Comparison of ENCODE assay signal across 8 cellular contexts in genomic region chr9:75890541-75891276, GRCh38. TPM values are rescaled to one million over a fixed set of nuclear protein-coding genes. Genes with fewer than 3 reads are reported as not detected.
A peak's percentile ranks its signal among the peaks of the same experiment; 100 is the strongest.
DNase-seq lines count a peak whose midpoint lies in the region; ATAC-seq and TF ChIP-seq lines count a peak whose summit lies in the region.

Gene PCSK5 (plus strand): TSS chr9:75890673. CDS start chr9:75891182, 509 bp downstream.

- H3K27ac ChIP-seq in CD8-positive, alpha-beta memory T cell (ENCODE audit: low read depth, low read length): no peak within 1 kb of the TSS
- H3K27ac ChIP-seq in KMS-11: peak within 1 kb of the TSS; percentile 29; the same call in 1 of the 2 replicates

- H3K9ac ChIP-seq in KMS-11: peak within 1 kb of the TSS; percentile 49

- H3K79me2 ChIP-seq in KMS-11 (ENCODE audit: insufficient read depth, low read depth): no peaks in the 10 kb centered on the region

- in situ Hi-C loops in SK-MEL-5 (cut with HindIII; ENCODE audit: low pct_unique_long_range_greater_than_20kb, low sequenced_read_pairs): no loop called here

- peaks cover 9 to 33% of the 10 kb centered on the region in 2 donors for H3K27me3 Mint-ChIP-seq in CD8-positive, alpha-beta memory T cell
- no peaks in the 10 kb centered on the region for H3K27me3 Mint-ChIP-seq in activated naive CD4-positive, alpha-beta T cell treated with anti-CD3 and anti-CD28 coated beads, Interleukin-2, amount 50 U/mL, for 24 hours

- no peaks in the 10 kb centered on the region for H3K36me3 ChIP-seq in CD8-positive, alpha-beta memory T cell (ENCODE audit: insufficient read depth, low read length)
- H3K36me3 ChIP-seq in KMS-11 (ENCODE audit: insufficient read depth): no peaks in the 10 kb centered on the region

- TF ChIP-seq CTCF in KMS-11 (conservative IDR thresholded peaks at IDR 0.05; ENCODE audit: low read depth, low read length): 0 out of 2 replicates have a peak, but pooled peaks have one; percentile 15

- H3K27me3 ChIP-seq in CD8-positive, alpha-beta memory T cell (ENCODE audit: insufficient read depth, low read length, poor library complexity, severe bottlenecking): peaks cover 5% of the 10 kb centered on the region
- H3K27me3 ChIP-seq in KMS-11 (ENCODE audit: insufficient read depth, low read depth): no peaks in the 10 kb centered on the region

- H4K20me1 ChIP-seq in KMS-11 (ENCODE audit: insufficient read depth): no peaks in the 10 kb centered on the region

- peaks cover 22 to 48% (median 46%) of the 10 kb centered on the region in 3 donors for H3K4me1 Mint-ChIP-seq in CD8-positive, alpha-beta memory T cell
- H3K4me1 Mint-ChIP-seq in activated naive CD4-positive, alpha-beta T cell treated with anti-CD3 and anti-CD28 coated beads, Interleukin-2, amount 50 U/mL, for 24 hours: peaks cover 54% of the 10 kb centered on the region

- peak within 1 kb of the TSS; percentile 99 for H2AFZ ChIP-seq in KMS-11 (ENCODE audit: low read depth)

- peak within 1 kb of the TSS; percentile 75 for H3K4me3 ChIP-seq in CD8-positive, alpha-beta memory T cell (ENCODE audit: low read length)
- H3K4me3 ChIP-seq in KMS-11 (IDR thresholded peaks at IDR 0.05; ENCODE audit: insufficient read depth, low read depth, low read length): peak within 1 kb of the TSS; percentile 57

- H3K9me3 ChIP-seq in CD8-positive, alpha-beta memory T cell (ENCODE audit: low read length): no peaks in the 10 kb centered on the region

- peak; percentile 82 for ATAC-seq in GM21619 (IDR thresholded peaks at IDR 0.05; ENCODE audit: unreplicated experiment)

- peaks cover 0 to 4% (median under 1%) of the 10 kb centered on the region in 3 donors for H3K36me3 Mint-ChIP-seq in CD8-positive, alpha-beta memory T cell
- H3K36me3 Mint-ChIP-seq in activated naive CD4-positive, alpha-beta T cell treated with anti-CD3 and anti-CD28 coated beads, Interleukin-2, amount 50 U/mL, for 24 hours: no peaks in the 10 kb centered on the region

- peaks cover 0 to 3% (median 0%) of the 10 kb centered on the region in 5 donors for H3K9me3 Mint-ChIP-seq in CD8-positive, alpha-beta memory T cell
- no peaks in the 10 kb centered on the region for H3K9me3 Mint-ChIP-seq in activated naive CD4-positive, alpha-beta T cell treated with anti-CD3 and anti-CD28 coated beads, Interleukin-2, amount 50 U/mL, for 24 hours

- peak within 1 kb of the TSS; percentile 90 to 97 (median 93) for H3K4me3 Mint-ChIP-seq in CD8-positive, alpha-beta memory T cell
- H3K4me3 Mint-ChIP-seq in activated naive CD4-positive, alpha-beta T cell treated with anti-CD3 and anti-CD28 coated beads, Interleukin-2, amount 50 U/mL, for 24 hours: peak within 1 kb of the TSS; percentile 97

- POLR2A ChIA-PET in CD8-positive, alpha-beta memory T cell (lab: Charles Lee): interaction anchor here (0.9 to 1.5 kb wide), 4 partner anchors 13 to 802 kb away, joined by 3 to 5 read pairs (median 4); partner anchors contain the start of genes NMRK1 and OSTF1

- DNase-seq in CD8-positive, alpha-beta memory T cell: peak; percentile 54 to 89 (median 74)
- DNase-seq in SK-MEL-5 (ENCODE audit: low read depth, low spot score): peak; percentile 65
- DNase-seq in germinal center (ENCODE audit: low spot score): peak; percentile 20
- peak; percentile 78 for DNase-seq in non-pigmented ciliary epithelial cell (ENCODE audit: low read depth)
- peak; percentile 91 for DNase-seq in stromal cell of bone marrow (ENCODE audit: low read depth)

- peak within 1 kb of the TSS; percentile 62 to 92 (median 90) for H3K27ac Mint-ChIP-seq in CD8-positive, alpha-beta memory T cell
- peak within 1 kb of the TSS; percentile 85 for H3K27ac Mint-ChIP-seq in activated naive CD4-positive, alpha-beta T cell treated with anti-CD3 and anti-CD28 coated beads, Interleukin-2, amount 50 U/mL, for 24 hours

- H3K4me1 ChIP-seq in CD8-positive, alpha-beta memory T cell (ENCODE audit: insufficient read depth, low read length): peaks cover 17% of the 10 kb centered on the region
- H3K4me1 ChIP-seq in KMS-11 (ENCODE audit: low read depth, poor library complexity, severe bottlenecking): no peaks in the 10 kb centered on the region

- peak within 1 kb of the TSS; percentile 93 for H3K4me2 ChIP-seq in KMS-11

- CTCF ChIA-PET in CD8-positive, alpha-beta memory T cell (lab: Charles Lee): no interaction called here

RNA-seq across cellular contexts. Expression of gene PCSK5, which starts in this region (rescaled TPM):
- 1 to 10 TPM; 1.6 to 1.8 TPM for total RNA-seq in CD8-positive, alpha-beta memory T cell
- polyA plus RNA-seq in CD8-positive, alpha-beta memory T cell: 1.9 TPM
- 0.08 TPM in 1 of 2 replicates, not detected in the other for total RNA-seq in SK-MEL-5 (2014; rRNA removed; shearing (Covaris generic))
- polyA plus RNA-seq in SK-MEL-5 (2015; cell fraction: cytosol; rRNA removed): not detected in 2 replicates
- polyA plus RNA-seq in SK-MEL-5 (2015; cell fraction: nucleus; rRNA removed): 0.06 TPM in 1 of 2 replicates, not detected in the other

Comparison
In these comparisons a context has a peak if more than half of its experiments do, and no peak if none do; other contexts are left out.
1. Peak in DNase-seq in SK-MEL-5; RNA of the gene not detected or under 1 TPM.
2. DNase-seq: peak in every context shown above with its lines; median percentile 91 in stromal cell of bone marrow; 78 in non-pigmented ciliary epithelial cell; 74 in CD8-positive, alpha-beta memory T cell; 65 in SK-MEL-5; 20 in germinal center.